In genomic region chr17:3603119-3603869, GRCh38 we compare ENCODE assay signal across 16 cellular contexts. TPM values are rescaled to one million over a fixed set of nuclear protein-coding genes. Genes with fewer than 3 reads are reported as not detected.
DNase-seq lines count a peak whose midpoint lies in the region; ATAC-seq and TF ChIP-seq lines count a peak whose summit lies in the region.
"Had no signal": no experiment of that assay in that cellular context is flagged by ENCODE, and none has a peak within 500 bp of the region (broad histone marks: within the 10 kb centered on the region; RNA-seq: fewer than 3 reads in every experiment).

No MANE protein-coding gene starts in this region.

- no peak overlapping the region for H3K9ac ChIP-seq in fibroblast of lung (ENCODE audit: insufficient read depth, low read length)
- no peak overlapping the region for H3K9ac ChIP-seq in trophoblast cell (ENCODE audit: low read length)

- H3K36me3 Mint-ChIP-seq in natural killer cell treated with Interleukin-12 subunit alpha and Interleukin-12 subunit beta and Interleukin-15 and Interleukin-18, amount 100 ng/mL, for 72 hours, result peaks cover 2% of the 10 kb centered on the region
- peaks cover 4 to 30% of the 10 kb centered on the region in 2 donors for H3K36me3 Mint-ChIP-seq in stimulated activated naive B cell treated with anti-CD40 and anti-IgM and Interleukin-4, amounts not matched to agents 10 μg/mL and 1 μg/mL and 100 μg/mL, for 72 hours

- peaks cover 0 to 12% of the 10 kb centered on the region in 2 donors for H3K4me1 Mint-ChIP-seq in natural killer cell treated with Interleukin-12 subunit alpha and Interleukin-12 subunit beta and Interleukin-15 and Interleukin-18, amount 100 ng/mL, for 72 hours (ENCODE audit: low read depth in 2 of 2)
- peaks cover 0 to 6% of the 10 kb centered on the region in 2 donors for H3K4me1 Mint-ChIP-seq in stimulated activated naive B cell treated with anti-CD40 and anti-IgM and Interleukin-4, amounts not matched to agents 10 μg/mL and 1 μg/mL and 100 μg/mL, for 72 hours
- H3K4me1 Mint-ChIP-seq: activated naive CD8-positive, alpha-beta T cell treated with anti-CD3 and anti-CD28 coated beads, Interleukin-2, amount 10 ng/mL, durations not matched to agents 7 days and 5 days; immature natural killer cell had no signal

- TF ChIP-seq CTCF in RWPE1 (conservative IDR thresholded peaks at IDR 0.05; ENCODE audit: low read depth), result no peak
- TF ChIP-seq CTCF in fibroblast of lung (conservative IDR thresholded peaks at IDR 0.05 in 1 of 2, IDR thresholded peaks at IDR 0.05 in 1 of 2; ENCODE audit: low read depth in 1 of 2, low read length in 2 of 2), result no peak

- H3K79me2 ChIP-seq in fibroblast of lung (ENCODE audit: control insufficient read depth, insufficient read depth, low read length) (no peaks in the 10 kb centered on the region), trophoblast cell (ENCODE audit: control insufficient read depth, insufficient read depth, low read length, poor library complexity) (no peaks in the 10 kb centered on the region)

- H2BK120ac ChIP-seq in trophoblast cell (ENCODE audit: insufficient read depth, low read length, poor library complexity), result no peak overlapping the region

- no peak overlapping the region for H3K23ac ChIP-seq in trophoblast cell (ENCODE audit: low read length)

- H3K4me2 ChIP-seq in fibroblast of lung (ENCODE audit: extremely low read depth, insufficient read depth, low read length), result no peak overlapping the region
- H3K4me2 ChIP-seq in trophoblast cell (ENCODE audit: low read length), result no peak overlapping the region

- H3K27me3 Mint-ChIP-seq in natural killer cell treated with Interleukin-12 subunit alpha and Interleukin-12 subunit beta and Interleukin-15 and Interleukin-18, amount 100 ng/mL, for 72 hours, result no peaks in the 10 kb centered on the region
- H3K27me3 Mint-ChIP-seq in stimulated activated naive B cell treated with anti-CD40 and anti-IgM and Interleukin-4, amounts not matched to agents 10 μg/mL and 1 μg/mL and 100 μg/mL, for 72 hours, result no peaks in the 10 kb centered on the region
- H3K27me3 Mint-ChIP-seq: activated B cell treated with CpG ODN at 0.5 μM for 24 hours; activated naive CD8-positive, alpha-beta T cell treated with anti-CD3 and anti-CD28 coated beads, Interleukin-2, amount 10 ng/mL, durations not matched to agents 7 days and 5 days had no signal

- H3K14ac ChIP-seq in trophoblast cell (ENCODE audit: low read length), result no peak overlapping the region

- no peak overlapping the region for H2BK5ac ChIP-seq in trophoblast cell (ENCODE audit: low read depth, low read length, poor library complexity)

- H3K27ac Mint-ChIP-seq in natural killer cell treated with Interleukin-12 subunit alpha and Interleukin-12 subunit beta and Interleukin-15 and Interleukin-18, amount 100 ng/mL, for 72 hours, result no peak overlapping the region
- no peak overlapping the region for H3K27ac Mint-ChIP-seq in stimulated activated naive B cell treated with anti-CD40 and anti-IgM and Interleukin-4, amounts not matched to agents 10 μg/mL and 1 μg/mL and 100 μg/mL, for 72 hours
- H3K27ac Mint-ChIP-seq: activated B cell treated with CpG ODN at 0.5 μM for 24 hours; activated naive CD8-positive, alpha-beta T cell treated with anti-CD3 and anti-CD28 coated beads, Interleukin-2, amount 10 ng/mL, durations not matched to agents 7 days and 5 days; immature natural killer cell had no signal

- no peak overlapping the region for H3K4ac ChIP-seq in trophoblast cell (ENCODE audit: low read depth, low read length)

- H3K79me1 ChIP-seq in trophoblast cell (ENCODE audit: low read length), result no peaks in the 10 kb centered on the region

- CTCF ChIA-PET in RWPE1 (lab: Yijun Ruan, JAX), result interaction anchor here (0.6 to 0.9 kb wide), 5 partner anchors 44 to 555 kb away, joined by 3 to 6 read pairs (median 4); no protein-coding TSS in a partner anchor

- H4K91ac ChIP-seq in trophoblast cell (ENCODE audit: low read depth, low read length), result no peak overlapping the region

- H4K12ac ChIP-seq in trophoblast cell (ENCODE audit: low read depth, low read length), result no peak overlapping the region

- H3K27ac ChIP-seq in RWPE1 (peak overlapping the region; percentile 60), fibroblast of lung (ENCODE audit: insufficient read depth, low read length) (no peak overlapping the region), trophoblast cell (ENCODE audit: low read depth, low read length) (no peak overlapping the region)
- H3K27ac ChIP-seq: 22Rv1 had no signal

- H2BK12ac ChIP-seq in trophoblast cell (ENCODE audit: low read length), result no peak overlapping the region

- no peaks in the 10 kb centered on the region for H4K20me1 ChIP-seq in fibroblast of lung (ENCODE audit: control insufficient read depth, extremely low read depth, insufficient read depth, low read length)

- WGBS in trophoblast cell (ENCODE audit: extremely low coverage, insufficient coverage, insufficient read length), result no CpG with 5 or more reads among the region's 17 CpGs

- H3K9me3 Mint-ChIP-seq in natural killer cell treated with Interleukin-12 subunit alpha and Interleukin-12 subunit beta and Interleukin-15 and Interleukin-18, amount 100 ng/mL, for 72 hours, result no peaks in the 10 kb centered on the region
- H3K9me3 Mint-ChIP-seq in stimulated activated naive B cell treated with anti-CD40 and anti-IgM and Interleukin-4, amounts not matched to agents 10 μg/mL and 1 μg/mL and 100 μg/mL, for 72 hours, result no peaks in the 10 kb centered on the region
- H3K9me3 Mint-ChIP-seq: activated B cell treated with CpG ODN at 0.5 μM for 24 hours; activated naive CD8-positive, alpha-beta T cell treated with anti-CD3 and anti-CD28 coated beads, Interleukin-2, amount 10 ng/mL, durations not matched to agents 7 days and 5 days; immature natural killer cell had no signal

- no peak overlapping the region for H3K4me3 ChIP-seq in fibroblast of lung (replicated peaks in 1 of 4; ENCODE audit: control extremely low read depth in 1 of 4, insufficient read depth in 1 of 4, low read depth in 3 of 4, low read length in 4 of 4)
- no peak overlapping the region for H3K4me3 ChIP-seq in trophoblast cell (ENCODE audit: low read depth, low read length)
- H3K4me3 ChIP-seq: mucosa of descending colon had no signal

- no peak overlapping the region for H3K18ac ChIP-seq in trophoblast cell (ENCODE audit: low read length)

- H2AFZ ChIP-seq in fibroblast of lung (ENCODE audit: low read length) (no peak overlapping the region), trophoblast cell (ENCODE audit: insufficient read depth, low read length, poor library complexity) (no peak overlapping the region)

- H4K8ac ChIP-seq in trophoblast cell (ENCODE audit: low read depth, low read length), result no peak overlapping the region

- no peak overlapping the region for H3K4me3 Mint-ChIP-seq in natural killer cell treated with Interleukin-12 subunit alpha and Interleukin-12 subunit beta and Interleukin-15 and Interleukin-18, amount 100 ng/mL, for 72 hours
- H3K4me3 Mint-ChIP-seq in stimulated activated naive B cell treated with anti-CD40 and anti-IgM and Interleukin-4, amounts not matched to agents 10 μg/mL and 1 μg/mL and 100 μg/mL, for 72 hours, result no peak overlapping the region
- H3K4me3 Mint-ChIP-seq: activated B cell treated with CpG ODN at 0.5 μM for 24 hours; activated naive CD8-positive, alpha-beta T cell treated with anti-CD3 and anti-CD28 coated beads, Interleukin-2, amount 10 ng/mL, durations not matched to agents 7 days and 5 days; immature natural killer cell had no signal

- peak; percentile 21 for DNase-seq in DMS53 (lab: John Stamatoyannopoulos, UW)
- DNase-seq in DMS53 treated with DMSO at 0.1 percent for 48 hours (lab: John Stamatoyannopoulos, UW; ENCODE audit: unreplicated experiment), result no peak
- peak; percentile 87 for DNase-seq in RWPE1 (ENCODE audit: low spot score)
- DNase-seq in fibroblast of lung (ENCODE audit: low read depth in 2 of 2), result peak; percentile 45 to 74
- peak; percentile 10 to 17 for DNase-seq in trophoblast cell
- DNase-seq in natural killer cell treated with Interleukin-12 subunit alpha and Interleukin-12 subunit beta and Interleukin-15 and Interleukin-18, amount 100 ng/mL, for 72 hours (ENCODE audit: low spot score), result no peak
- DNase-seq in stimulated activated naive B cell treated with anti-CD40 and anti-IgM and Interleukin-4, amounts not matched to agents 10 μg/mL and 1 μg/mL and 100 μg/mL, for 72 hours, result no peak
- DNase-seq: activated B cell treated with CpG ODN at 0.5 μM for 24 hours; activated naive CD8-positive, alpha-beta T cell treated with anti-CD3 and anti-CD28 coated beads, Interleukin-2, amount 10 ng/mL, durations not matched to agents 7 days and 5 days; DMS 273 treated with DMSO at 0.1 percent for 48 hours; NCI-H1417 treated with DMSO at 0.1 percent for 48 hours; NCI-H510A treated with DMSO at 0.1 percent for 48 hours had no signal

- H3K36me3 ChIP-seq in fibroblast of lung (ENCODE audit: control insufficient read depth, insufficient read depth, low read length) (peaks cover 3% of the 10 kb centered on the region), trophoblast cell (ENCODE audit: control insufficient read depth in 1 of 2, insufficient read depth in 2 of 2, low read length in 2 of 2) (peaks cover 9 to 12% of the 10 kb centered on the region in 2 experiments)

- no peaks in the 10 kb centered on the region for H3K27me3 ChIP-seq in fibroblast of lung (ENCODE audit: control insufficient read depth, insufficient read depth, low read length)
- H3K27me3 ChIP-seq in trophoblast cell (ENCODE audit: insufficient read depth, low read length), result no peaks in the 10 kb centered on the region

- ATAC-seq in natural killer cell treated with Interleukin-12 subunit alpha and Interleukin-12 subunit beta and Interleukin-15 and Interleukin-18, amount 100 ng/mL, for 72 hours, result no peak
- ATAC-seq in stimulated activated naive B cell treated with anti-CD40 and anti-IgM and Interleukin-4, amounts not matched to agents 10 μg/mL and 1 μg/mL and 100 μg/mL, for 72 hours (replicated peaks), result no peak
- ATAC-seq in GM21786 (IDR thresholded peaks at IDR 0.05; ENCODE audit: unreplicated experiment), result no peak

- POLR2A ChIA-PET in RWPE1 (lab: Yijun Ruan, JAX; ENCODE audit: low non-redundant PET), result no interaction called here

- peaks cover 6% of the 10 kb centered on the region for H3K4me1 ChIP-seq in fibroblast of lung (ENCODE audit: control insufficient read depth, extremely low read depth, insufficient read depth, low read length)
- no peaks in the 10 kb centered on the region for H3K4me1 ChIP-seq in trophoblast cell (ENCODE audit: control insufficient read depth in 1 of 2, insufficient read depth in 2 of 2, low read length in 2 of 2)

- no peak overlapping the region for H2AK5ac ChIP-seq in trophoblast cell (ENCODE audit: low read length)

- no peaks in the 10 kb centered on the region for H3K9me3 ChIP-seq in fibroblast of lung (ENCODE audit: control insufficient read depth, insufficient read depth, low read depth, low read length)
- H3K9me3 ChIP-seq in trophoblast cell (ENCODE audit: insufficient read depth, low read depth, low read length), result peaks cover 5% of the 10 kb centered on the region
- H3K9me3 ChIP-seq: mucosa of descending colon had no signal

RNA-seq across cellular contexts. Expression of gene TRPV1, which starts 5.9 kb away (rescaled TPM):
- total RNA-seq in fibroblast of lung, result 2.3 and 2.8 TPM in 2 replicates
- 0.60 and 0.89 TPM in 2 replicates for polyA plus RNA-seq in fibroblast of lung
- polyA plus RNA-seq in fibroblast of lung (2012), result 0.48 and 0.84 TPM in 2 replicates
- polyA minus RNA-seq in fibroblast of lung (ENCODE audit: low replicate concordance), result 0.55 and 0.89 TPM in 2 replicates
- 0.89 and 1.2 TPM in 2 replicates for polyA plus RNA-seq in trophoblast cell (2013)
- total RNA-seq in natural killer cell treated with Interleukin-12 subunit alpha and Interleukin-12 subunit beta and Interleukin-15 and Interleukin-18, amount 100 ng/mL, for 72 hours, result 100 to 1,000 TPM in 1 of 2 donors, 10 to 100 TPM in 1; 94.3 to 123 TPM

RNA-seq across cellular contexts. Expression of gene SHPK, which starts 32.8 kb away (rescaled TPM):
- total RNA-seq in fibroblast of lung, result 5.6 and 8.9 TPM in 2 replicates
- 7.2 and 9.1 TPM in 2 replicates for polyA plus RNA-seq in fibroblast of lung
- polyA plus RNA-seq in fibroblast of lung (2012), result 7.1 and 8.3 TPM in 2 replicates
- 20.3 and 30.2 TPM in 2 replicates for polyA minus RNA-seq in fibroblast of lung (ENCODE audit: low replicate concordance)
- polyA plus RNA-seq in trophoblast cell (2013), result 6.7 and 6.9 TPM in 2 replicates
- total RNA-seq in natural killer cell treated with Interleukin-12 subunit alpha and Interleukin-12 subunit beta and Interleukin-15 and Interleukin-18, amount 100 ng/mL, for 72 hours, result 100 to 1,000 TPM in 1 of 2 donors, 10 to 100 TPM in 1; 67.2 to 121 TPM

RNA-seq across cellular contexts. Expression of gene CTNS, which starts 33.3 kb away (rescaled TPM):
- total RNA-seq in fibroblast of lung, result 19.2 and 24.9 TPM in 2 replicates
- 9.6 and 10.4 TPM in 2 replicates for polyA plus RNA-seq in fibroblast of lung
- polyA plus RNA-seq in fibroblast of lung (2012), result 10.4 and 11.9 TPM in 2 replicates
- 16.3 and 33.3 TPM in 2 replicates for polyA minus RNA-seq in fibroblast of lung (ENCODE audit: low replicate concordance)
- 13.4 and 14.2 TPM in 2 replicates for polyA plus RNA-seq in trophoblast cell (2013)
- total RNA-seq in natural killer cell treated with Interleukin-12 subunit alpha and Interleukin-12 subunit beta and Interleukin-15 and Interleukin-18, amount 100 ng/mL, for 72 hours, result 10 to 100 TPM; 11.1 to 24.5 TPM

RNA-seq across cellular contexts. Expression of gene TRPV3, which starts 45.7 kb away (rescaled TPM):
- 0.77 and 0.99 TPM in 2 replicates for total RNA-seq in fibroblast of lung
- polyA plus RNA-seq in fibroblast of lung, result 0.20 and 0.50 TPM in 2 replicates
- polyA plus RNA-seq in fibroblast of lung (2012), result 0.20 and 0.38 TPM in 2 replicates
- not detected in 2 replicates for polyA minus RNA-seq in fibroblast of lung (ENCODE audit: low replicate concordance)
- polyA plus RNA-seq in trophoblast cell (2013), result 0.29 and 0.57 TPM in 2 replicates
- total RNA-seq in natural killer cell treated with Interleukin-12 subunit alpha and Interleukin-12 subunit beta and Interleukin-15 and Interleukin-18, amount 100 ng/mL, for 72 hours, result 1 to 10 TPM; 6.5 to 9.7 TPM

Comparison
In these comparisons a context has a peak if more than half of its experiments do, and no peak if none do; other contexts are left out.
1. DNase-seq: peak in DMS53 (single experiment), RWPE1 (single experiment), fibroblast of lung (2 of 2) and trophoblast cell (2 of 2); none in DMS53 treated with DMSO at 0.1 percent for 48 hours (single experiment), natural killer cell treated with Interleukin-12 subunit alpha and Interleukin-12 subunit beta and Interleukin-15 and Interleukin-18, amount 100 ng/mL, for 72 hours (single experiment) and stimulated activated naive B cell treated with anti-CD40 and anti-IgM and Interleukin-4, amounts not matched to agents 10 μg/mL and 1 μg/mL and 100 μg/mL, for 72 hours (single experiment).
2. RNA of gene TRPV1, which starts 5.9 kb away (total RNA-seq): 94.3 to 123 TPM in natural killer cell treated with Interleukin-12 subunit alpha and Interleukin-12 subunit beta and Interleukin-15 and Interleukin-18, amount 100 ng/mL, for 72 hours; 2.3 to 2.8 TPM in fibroblast of lung; every median in the first group is over 10 times any median in the second.